Comparison of ENCODE assay signal across 18 cellular contexts in the genomic region with DNA sequence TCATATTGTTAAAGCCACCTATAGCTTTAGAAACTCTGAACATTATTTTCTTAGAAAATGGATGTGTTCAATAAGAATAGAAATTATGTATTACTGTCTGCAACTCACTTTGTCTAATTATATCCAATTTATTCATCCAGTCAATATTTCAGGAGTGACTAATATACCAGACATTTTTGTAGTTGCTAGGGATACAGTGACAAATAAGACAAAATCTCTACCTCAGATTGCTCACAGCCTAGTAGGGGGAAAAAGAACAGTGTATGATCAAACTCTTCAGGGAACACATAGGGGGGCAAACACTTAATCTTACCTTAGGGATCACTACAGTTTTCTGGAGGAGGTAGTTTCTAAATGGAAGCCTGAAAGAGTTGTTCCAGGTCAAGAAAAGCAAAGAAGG. TPM values are rescaled to one million over a fixed set of nuclear protein-coding genes. Genes with fewer than 3 reads are reported as not detected.
A peak's percentile ranks its signal among the peaks of the same experiment; 100 is the strongest.
DNase-seq lines count a peak whose midpoint lies in the region; ATAC-seq and TF ChIP-seq lines count a peak whose summit lies in the region.
"Had no signal": no experiment of that assay in that cellular context is flagged by ENCODE, and none has a peak within 500 bp of the region (broad histone marks: within the 10 kb centered on the region; RNA-seq: fewer than 3 reads in every experiment).

No MANE protein-coding gene starts in this region.

- no peaks in the 10 kb centered on the region for H3K4me1 Mint-ChIP-seq in activated naive CD4-positive, alpha-beta T cell treated with anti-CD3 and anti-CD28 coated beads, Interleukin-2, amount 50 U/mL, for 24 hours
- no peaks in the 10 kb centered on the region for H3K4me1 Mint-ChIP-seq in CD8-positive, alpha-beta T cell (ENCODE audit: low read depth)
- H3K4me1 Mint-ChIP-seq: T-cell had no signal

- TF ChIP-seq CTCF in fibroblast of the aortic adventitia (IDR thresholded peaks at IDR 0.05; ENCODE audit: insufficient read depth, low read length) (no peak), thoracic aorta (IDR thresholded peaks at IDR 0.05) (no peak)
- no peak for TF ChIP-seq CTCF in CD8-positive, alpha-beta T cell (IDR thresholded peaks at IDR 0.05)

- H3K27ac Mint-ChIP-seq in activated naive CD4-positive, alpha-beta T cell treated with anti-CD3 and anti-CD28 coated beads, Interleukin-2, amount 50 U/mL, for 24 hours: peak overlapping the region; percentile 9
- no peak overlapping the region for H3K27ac Mint-ChIP-seq in CD8-positive, alpha-beta T cell
- H3K27ac Mint-ChIP-seq: T-cell had no signal

- CTCF ChIA-PET in CD8-positive, alpha-beta T cell (lab: Charles Lee): no interaction called here

- H3K27me3 ChIP-seq in thoracic aorta (replicated peaks; ENCODE audit: insufficient read depth): no peaks in the 10 kb centered on the region
- H3K27me3 ChIP-seq in CD8-positive, alpha-beta T cell (ENCODE audit: insufficient read depth, low read length): no peaks in the 10 kb centered on the region

- H3K4me3 ChIP-seq in fibroblast of the aortic adventitia (ENCODE audit: low read depth, low read length) (no peak overlapping the region), thoracic aorta (no peak overlapping the region)
- H3K4me3 ChIP-seq in CD8-positive, alpha-beta T cell (ENCODE audit: low read depth, low read length): no peak overlapping the region

- no peak overlapping the region for H3K4me3 Mint-ChIP-seq in activated naive CD4-positive, alpha-beta T cell treated with anti-CD3 and anti-CD28 coated beads, Interleukin-2, amount 50 U/mL, for 24 hours
- H3K4me3 Mint-ChIP-seq in CD8-positive, alpha-beta T cell: no peak overlapping the region
- H3K4me3 Mint-ChIP-seq: T-cell had no signal

- ATAC-seq in thoracic aorta (ENCODE audit: insufficient number of reproducible peaks, low FRiP score, low read depth) (peak; percentile 92), HG03521 (IDR thresholded peaks at IDR 0.05; ENCODE audit: unreplicated experiment) (no peak), GM21360 (IDR thresholded peaks at IDR 0.05; ENCODE audit: unreplicated experiment) (no peak)
- ATAC-seq in CD8-positive, alpha-beta T cell: no peak
- ATAC-seq: HepG2, T-cell had no signal

- no peaks in the 10 kb centered on the region for H3K9me3 ChIP-seq in thoracic aorta
- no peaks in the 10 kb centered on the region for H3K9me3 ChIP-seq in CD8-positive, alpha-beta T cell (ENCODE audit: low read length)

- no peak for DNase-seq in activated naive CD4-positive, alpha-beta T cell treated with anti-CD3 and anti-CD28 coated beads, Interleukin-2, amount 50 U/mL, for 16 hours
- DNase-seq in amniotic epithelial cell (ENCODE audit: low read depth): peak; percentile 50
- DNase-seq in fibroblast of the aortic adventitia (ENCODE audit: low read depth): peak; percentile 62
- no peak for DNase-seq in thoracic aorta (ENCODE audit: low spot score)
- no peak for DNase-seq in CD8-positive, alpha-beta T cell
- DNase-seq: activated CD4-positive, alpha-beta T cell treated with anti-CD3 and anti-CD28 coated beads for 4 hours; activated T-cell treated with anti-CD3 and anti-CD28 coated beads for 4 hours; amygdala; effector CD4-positive, alpha-beta T cell; NCI-H1105; NCI-H2227 treated with DMSO at 0.1 percent for 48 hours; nucleus accumbens; T-cell had no signal

- H3K27me3 Mint-ChIP-seq in activated naive CD4-positive, alpha-beta T cell treated with anti-CD3 and anti-CD28 coated beads, Interleukin-2, amount 50 U/mL, for 24 hours: no peaks in the 10 kb centered on the region
- H3K27me3 Mint-ChIP-seq in CD8-positive, alpha-beta T cell (ENCODE audit: low read depth): no peaks in the 10 kb centered on the region
- H3K27me3 Mint-ChIP-seq: T-cell had no signal

- intact Hi-C loops in CD8-positive, alpha-beta T cell (cut with DNase I, micrococcal nuclease): no loop called here

- H3K36me3 ChIP-seq in thoracic aorta: no peaks in the 10 kb centered on the region
- no peaks in the 10 kb centered on the region for H3K36me3 ChIP-seq in CD8-positive, alpha-beta T cell (ENCODE audit: insufficient read depth, low read length)

- H3K36me3 Mint-ChIP-seq in activated naive CD4-positive, alpha-beta T cell treated with anti-CD3 and anti-CD28 coated beads, Interleukin-2, amount 50 U/mL, for 24 hours: peaks cover 1% of the 10 kb centered on the region
- no peaks in the 10 kb centered on the region for H3K36me3 Mint-ChIP-seq in CD8-positive, alpha-beta T cell

- peaks cover 6 to 16% of the 10 kb centered on the region in 2 donors for H3K4me1 ChIP-seq in thoracic aorta (ENCODE audit: control insufficient read depth in 1 of 2, low read depth in 2 of 2)
- no peaks in the 10 kb centered on the region for H3K4me1 ChIP-seq in CD8-positive, alpha-beta T cell (ENCODE audit: insufficient read depth, low read length)

- H3K27ac ChIP-seq in thoracic aorta: peak overlapping the region; percentile 56 to 69
- H3K27ac ChIP-seq in CD8-positive, alpha-beta T cell (ENCODE audit: low read depth, low read length): no peak overlapping the region

- POLR2A ChIA-PET in CD8-positive, alpha-beta T cell (lab: Charles Lee): no interaction called here

- no peaks in the 10 kb centered on the region for H3K9me3 Mint-ChIP-seq in activated naive CD4-positive, alpha-beta T cell treated with anti-CD3 and anti-CD28 coated beads, Interleukin-2, amount 50 U/mL, for 24 hours
- no peaks in the 10 kb centered on the region for H3K9me3 Mint-ChIP-seq in CD8-positive, alpha-beta T cell
- H3K9me3 Mint-ChIP-seq: T-cell had no signal

RNA-seq across cellular contexts. Expression of a gene that starts 8.6 kb away (rescaled TPM):
- total RNA-seq in fibroblast of the aortic adventitia (ENCODE audit: low replicate concordance): 1.1 and 23.1 TPM in 2 replicates
- 1 to 10 TPM; 1.5 to 4.6 TPM for total RNA-seq in thoracic aorta
- total RNA-seq in CD8-positive, alpha-beta T cell: 1 to 10 TPM; 2.6 to 3.6 TPM

RNA-seq across cellular contexts. Expression of a gene that starts 8.7 kb away (rescaled TPM):
- total RNA-seq in fibroblast of the aortic adventitia (ENCODE audit: low replicate concordance) (not detected in 2 replicates), thoracic aorta (not detected)
- not detected for total RNA-seq in CD8-positive, alpha-beta T cell
- total RNA-seq: lung microvascular endothelial cell, T-cell had no signal

Comparison
In these comparisons a context has a peak if more than half of its experiments do, and no peak if none do; other contexts are left out.
1. DNase-seq: peak in amniotic epithelial cell (single experiment) and fibroblast of the aortic adventitia (single experiment); none in activated naive CD4-positive, alpha-beta T cell treated with anti-CD3 and anti-CD28 coated beads, Interleukin-2, amount 50 U/mL, for 16 hours (single experiment), thoracic aorta (single experiment) and CD8-positive, alpha-beta T cell (0 of 7).